ENCODE assay signal across 16 cellular contexts in the genomic region with DNA sequence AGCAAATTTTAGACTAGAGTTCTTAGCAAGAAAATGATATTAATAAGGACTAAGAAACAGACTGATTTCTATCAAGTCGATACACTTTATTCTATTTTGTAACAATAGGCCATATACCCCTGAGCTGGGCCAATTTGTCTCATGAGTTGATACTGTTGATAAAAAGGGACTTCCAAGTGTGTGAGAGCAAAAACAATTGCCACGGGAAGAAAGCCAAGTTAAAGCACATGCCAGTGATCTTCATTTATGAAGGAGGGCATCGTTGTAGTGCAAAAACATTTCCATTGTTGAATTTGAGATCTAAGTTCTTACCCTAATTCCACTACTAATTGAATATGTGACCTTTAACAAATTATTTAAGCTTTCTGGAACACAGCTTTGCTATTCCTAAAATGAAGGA.
A peak's percentile ranks its signal among the peaks of the same experiment; 100 is the strongest.
DNase-seq lines count a peak whose midpoint lies in the region; ATAC-seq lines count a peak whose summit lies in the region.
"Had no signal": no experiment of that assay in that cellular context is flagged by ENCODE, and none has a peak within 500 bp of the region (broad histone marks: within the 10 kb centered on the region; RNA-seq: fewer than 3 reads in every experiment).

No MANE protein-coding gene starts in this region.

- H3K4me3 ChIP-seq in HUES48 (ENCODE audit: low read depth, low read length) (no peak overlapping the region), adipocyte (ENCODE audit: low read length) (no peak overlapping the region)
- H3K4me3 ChIP-seq: BLaER1, SK-N-MC had no signal

- H3K27ac ChIP-seq in HUES48 (ENCODE audit: low read depth, low read length), result peak overlapping the region; percentile 7
- H3K27ac ChIP-seq: BLaER1, HL-60, SK-N-MC had no signal

- peaks cover 33% of the 10 kb centered on the region for H3K4me1 ChIP-seq in HUES48 (ENCODE audit: control insufficient read depth, insufficient read depth, low read length)
- peaks cover 28% of the 10 kb centered on the region for H3K4me1 ChIP-seq in adipocyte (ENCODE audit: control insufficient read depth, insufficient read depth, low read length)

- H3K9ac ChIP-seq in HUES48 (ENCODE audit: low read depth, low read length) (no peak overlapping the region), adipocyte (ENCODE audit: low read length) (no peak overlapping the region)
- H3K9ac ChIP-seq: BLaER1 had no signal

- H3K9me3 ChIP-seq in HUES48 (ENCODE audit: control insufficient read depth, insufficient read depth, low read length) (no peaks in the 10 kb centered on the region), adipocyte (ENCODE audit: control insufficient read depth, low read length) (no peaks in the 10 kb centered on the region)
- H3K9me3 ChIP-seq: BLaER1 had no signal

- DNase-seq in NCI-H2029 treated with DMSO at 0.1 percent for 48 hours (lab: John Stamatoyannopoulos, UW), result peak; percentile 7
- no peak for DNase-seq in NCI-H2029 (lab: John Stamatoyannopoulos, UW)
- peak; percentile 12 for DNase-seq in adipocyte (ENCODE audit: low read depth)
- peak; percentile 13 for DNase-seq in pulmonary artery endothelial cell (ENCODE audit: low read depth, low spot score)
- DNase-seq in DMS114 treated with DMSO at 0.1 percent for 48 hours (lab: John Stamatoyannopoulos, UW; ENCODE audit: unreplicated experiment), result no peak
- DNase-seq: CD8-positive, alpha-beta memory T cell; H7; NCI-H2081 treated with DMSO at 0.1 percent for 48 hours; NCI-H446 treated with DMSO at 0.1 percent for 48 hours; Right ventricle myocardium superior had no signal

- ATAC-seq in GM18858 (IDR thresholded peaks at IDR 0.05; ENCODE audit: unreplicated experiment) (no peak), HG03520 (IDR thresholded peaks at IDR 0.05; ENCODE audit: unreplicated experiment) (no peak)

- H3K27me3 ChIP-seq in HUES48 (ENCODE audit: control insufficient read depth, insufficient read depth, low read length), result no peaks in the 10 kb centered on the region
- no peaks in the 10 kb centered on the region for H3K27me3 ChIP-seq in adipocyte (replicated peaks; ENCODE audit: control insufficient read depth, insufficient read depth, low read length)
- H3K27me3 ChIP-seq: BLaER1 had no signal

- H3K36me3 ChIP-seq in HUES48 (ENCODE audit: control insufficient read depth, insufficient read depth, low read length) (peaks cover 20% of the 10 kb centered on the region), adipocyte (ENCODE audit: control insufficient read depth, insufficient read depth, low read length, severe bottlenecking) (peaks cover 27% of the 10 kb centered on the region)

Comparison
In these comparisons a context has a peak if more than half of its experiments do, and no peak if none do; other contexts are left out.
1. DNase-seq: peak in NCI-H2029 treated with DMSO at 0.1 percent for 48 hours (single experiment), adipocyte (single experiment) and pulmonary artery endothelial cell (single experiment); none in NCI-H2029 (single experiment) and DMS114 treated with DMSO at 0.1 percent for 48 hours (single experiment).